14 cellular contexts compared by ENCODE assay signal in the genomic region with DNA sequence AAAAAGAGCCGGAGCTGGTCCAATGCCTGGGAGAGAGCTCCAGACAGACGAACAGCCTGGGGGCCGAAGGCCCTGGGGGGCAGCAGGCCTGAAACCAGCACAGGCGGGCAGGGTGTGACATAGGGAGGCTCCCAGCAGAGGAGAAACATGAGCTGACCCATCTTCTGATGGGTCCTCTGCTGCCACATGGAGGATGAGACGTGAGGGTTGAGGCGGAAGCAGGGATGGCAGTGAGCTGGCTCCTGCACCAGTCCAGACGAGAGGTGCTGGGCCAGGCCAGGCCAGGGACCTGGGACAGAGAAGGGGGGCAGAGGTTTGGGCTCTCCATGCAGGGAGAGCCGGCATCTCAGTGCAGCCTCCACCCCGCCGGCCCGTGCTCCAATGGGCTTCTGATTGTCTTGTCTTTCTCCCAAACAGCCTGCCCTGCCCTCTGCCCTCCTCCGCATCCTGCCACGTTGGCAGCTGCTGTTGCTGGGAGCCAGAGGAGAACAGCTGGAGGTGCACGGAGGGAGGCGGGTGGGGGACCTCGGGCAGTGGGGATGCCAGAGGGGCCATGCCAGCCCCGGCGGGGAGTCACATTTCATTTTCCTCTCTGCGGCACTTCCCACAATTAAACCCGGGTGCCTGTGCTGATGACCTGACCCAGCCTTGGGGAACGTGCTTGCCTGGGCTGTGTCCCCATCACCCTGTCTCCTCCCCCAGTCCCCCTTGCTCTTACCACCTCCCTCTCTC.
DNase-seq lines count a peak whose midpoint lies in the region; ATAC-seq and TF ChIP-seq lines count a peak whose summit lies in the region.
"Had no signal": no experiment of that assay in that cellular context is flagged by ENCODE, and none has a peak within 500 bp of the region (broad histone marks: within the 10 kb centered on the region; RNA-seq: fewer than 3 reads in every experiment).

No MANE protein-coding gene starts in this region.

- intact Hi-C loops in lower leg skin (cut with DNase I; ENCODE audit: low total_unique reads) = no loop called here

- WGBS in lower leg skin, 2 donors = 35 to 40% methylated on average over 20 to 21 of the region's 21 CpGs

- DNase-seq in NCI-H2107 treated with DMSO at 0.1 percent for 48 hours (lab: John Stamatoyannopoulos, UW; ENCODE audit: unreplicated experiment) = peak; percentile 32
- DNase-seq in NCI-H2107 (lab: John Stamatoyannopoulos, UW) = no peak
- DNase-seq in NCI-H2171 treated with DMSO at 0.1 percent for 48 hours (lab: John Stamatoyannopoulos, UW) = peak; percentile 96
- DNase-seq in foreskin keratinocyte = no peak
- no peak for DNase-seq in HCEC 1CT
- no peak for DNase-seq in superior temporal gyrus (ENCODE audit: extremely low spot score)
- no peak for DNase-seq in lower leg skin (ENCODE audit: low spot score in 2 of 2)
- DNase-seq: ACHN; activated CD4-positive, alpha-beta memory T cell treated with anti-CD3 and anti-CD28 coated beads for 36 hours; activated naive CD8-positive, alpha-beta T cell treated with anti-CD3 and anti-CD28 coated beads, Interleukin-2, amount 10 ng/mL, durations not matched to agents 7 days and 5 days; HFFc6; hippocampal formation had no signal

- H3K27ac ChIP-seq in foreskin keratinocyte = no peak overlapping the region
- H3K27ac ChIP-seq: SJSA1 had no signal

- H3K4me2 ChIP-seq in skeletal muscle satellite cell (ENCODE audit: low read length) = peak overlapping the region; percentile 61

- peak overlapping the region; percentile 38 for H3K9ac ChIP-seq in skeletal muscle satellite cell (ENCODE audit: low read depth, low read length)

- TF ChIP-seq CTCF in foreskin keratinocyte (conservative IDR thresholded peaks at IDR 0.05) (no peak), lower leg skin (IDR thresholded peaks at IDR 0.05) (no peak)

- H3K27me3 ChIP-seq in foreskin keratinocyte (peaks cover 65% of the 10 kb centered on the region), skeletal muscle satellite cell (ENCODE audit: control insufficient read depth, insufficient read depth, low read length) (no peaks in the 10 kb centered on the region)
- H3K27me3 ChIP-seq: SJSA1 had no signal

- H3K4me1 ChIP-seq in foreskin keratinocyte (peaks cover 7% of the 10 kb centered on the region), skeletal muscle satellite cell (ENCODE audit: control insufficient read depth, insufficient read depth, low read length) (peaks cover 17% of the 10 kb centered on the region)

- H3K9me3 ChIP-seq in skeletal muscle satellite cell (replicated peaks; ENCODE audit: low read length) = no peaks in the 10 kb centered on the region
- H3K9me3 ChIP-seq: SJSA1 had no signal

- no peak for TF ChIP-seq POLR2A in lower leg skin (IDR thresholded peaks at IDR 0.05)

- no peaks in the 10 kb centered on the region for H3K36me3 ChIP-seq in skeletal muscle satellite cell (ENCODE audit: insufficient read depth, low read length)
- H3K36me3 ChIP-seq: SJSA1 had no signal

- peak; percentile 38 for ATAC-seq in foreskin keratinocyte

- H3K4me3 ChIP-seq in skeletal muscle satellite cell (ENCODE audit: low read length) (peak overlapping the region; percentile 11), lower leg skin (ENCODE audit: low read depth, poor library complexity, severe bottlenecking) (no peak overlapping the region)
- H3K4me3 ChIP-seq: SJSA1 had no signal

Comparison
In these comparisons a context has a peak if more than half of its experiments do, and no peak if none do; other contexts are left out.
1. DNase-seq: peak in NCI-H2107 treated with DMSO at 0.1 percent for 48 hours (single experiment) and NCI-H2171 treated with DMSO at 0.1 percent for 48 hours (single experiment); none in NCI-H2107 (single experiment), foreskin keratinocyte (0 of 2), HCEC 1CT (single experiment), superior temporal gyrus (single experiment) and lower leg skin (0 of 2).